20 cellular contexts compared by ENCODE assay signal in genomic region chr20:57263767-57264150, GRCh38. TPM values are rescaled to one million over a fixed set of nuclear protein-coding genes. Genes with fewer than 3 reads are reported as not detected.
A peak's percentile ranks its signal among the peaks of the same experiment; 100 is the strongest.
DNase-seq lines count a peak whose midpoint lies in the region; ATAC-seq and TF ChIP-seq lines count a peak whose summit lies in the region.
"Had no signal": no experiment of that assay in that cellular context is flagged by ENCODE, and none has a peak within 500 bp of the region (broad histone marks: within the 10 kb centered on the region; RNA-seq: fewer than 3 reads in every experiment).

No MANE protein-coding gene starts in this region.

- 30 to 36% methylated on average over 6 of the region's 6 CpGs for WGBS in thyroid gland, 2 donors

- no peaks in the 10 kb centered on the region for H3K9me2 ChIP-seq in PC-9 (ENCODE audit: insufficient read depth)

- no TSS peak for BruUV-seq in PC-9 (replicated peaks; lab: Mats Ljungman, UMichigan)

- CTCF ChIA-PET in PC-9 (lab: Charles Lee) = no interaction called here

- ATAC-seq in GM18873 (IDR thresholded peaks at IDR 0.05; ENCODE audit: low FRiP score, unreplicated experiment) = no peak
- ATAC-seq: activated CD8-positive, alpha-beta memory T cell treated with anti-CD3 and anti-CD28 coated beads, Interleukin-2, amount 10 ng/mL, durations not matched to agents 7 days and 5 days; effector memory CD8-positive, alpha-beta T cell had no signal

- no peak overlapping the region for H3K27ac ChIP-seq in iPS-18a (ENCODE audit: low read length)
- H3K27ac ChIP-seq in thyroid gland = peak overlapping the region; percentile 89 to 95 (median 91)
- H3K27ac ChIP-seq in PC-9 = no peak overlapping the region
- H3K27ac ChIP-seq: 22Rv1, brain microvascular endothelial cell, testis, WERI-Rb-1 had no signal

- no peaks in the 10 kb centered on the region for H3K9me3 ChIP-seq in iPS-18a (ENCODE audit: control insufficient read depth, low read depth, low read length)
- H3K9me3 ChIP-seq in thyroid gland = no peaks in the 10 kb centered on the region
- H3K9me3 ChIP-seq in PC-9 (ENCODE audit: insufficient read depth, low read depth) = no peaks in the 10 kb centered on the region
- H3K9me3 ChIP-seq: testis had no signal

- H3K4me1 ChIP-seq in iPS-18a (ENCODE audit: control insufficient read depth, low read depth, low read length) (peaks cover 53% of the 10 kb centered on the region), thyroid gland (peaks cover 48 to 51% of the 10 kb centered on the region in 2 donors), PC-9 (replicated peaks; ENCODE audit: insufficient read depth) (no peaks in the 10 kb centered on the region)
- H3K4me1 ChIP-seq: testis had no signal

- H3F3A ChIP-seq in PC-9 (ENCODE audit: insufficient read depth, low read depth) = no peaks in the 10 kb centered on the region

- H3K4me3 ChIP-seq in iPS-18a (ENCODE audit: low read length) (peak overlapping the region; percentile 39), thyroid gland (replicated peaks in 1 of 3) (peak overlapping the region in 2 of 3 donors; percentile 11 to 58), PC-9 (no peak overlapping the region)

- intact Hi-C loops in thyroid gland (cut with DNase I) = no loop called here
- intact Hi-C loops in PC-9 (cut with micrococcal nuclease; ENCODE audit: unreplicated experiment) = no loop called here

- POLR2A ChIA-PET in PC-9 (lab: Charles Lee; ENCODE audit: unreplicated experiment) = no interaction called here

- H3K9ac ChIP-seq in iPS-18a (ENCODE audit: low read length) = no peak overlapping the region

- H3K27me3 ChIP-seq in iPS-18a (ENCODE audit: control insufficient read depth, insufficient read depth, low read length) (peaks cover 95% of the 10 kb centered on the region), thyroid gland (no peaks in the 10 kb centered on the region), PC-9 (ENCODE audit: insufficient read depth, low read depth) (peaks cover 84% of the 10 kb centered on the region)
- H3K27me3 ChIP-seq: testis had no signal

- peak; percentile 25 for DNase-seq in NCI-H345 (lab: John Stamatoyannopoulos, UW)
- no peak for DNase-seq in NCI-H345 treated with DMSO at 0.1 percent for 48 hours (lab: John Stamatoyannopoulos, UW; ENCODE audit: unreplicated experiment)
- DNase-seq in SK-N-DZ (ENCODE audit: low spot score) = peak; percentile 68
- DNase-seq in thyroid gland = no peak
- no peak for DNase-seq in PC-9
- no peak for DNase-seq in NCI-H1417 treated with DMSO at 0.1 percent for 48 hours (lab: John Stamatoyannopoulos, UW)
- DNase-seq: activated CD8-positive, alpha-beta memory T cell treated with anti-CD3 and anti-CD28 coated beads, Interleukin-2, amount 10 ng/mL, durations not matched to agents 7 days and 5 days; activated naive CD4-positive, alpha-beta T cell treated with anti-CD3 and anti-CD28 coated beads, Interleukin-2, amount 10 ng/mL, durations not matched to agents 7 days and 5 days; brain microvascular endothelial cell; CD4-positive, alpha-beta T cell; effector memory CD8-positive, alpha-beta T cell; foreskin fibroblast; NCI-H2227 treated with DMSO at 0.1 percent for 48 hours; OCI-M1; testis; WERI-Rb-1 had no signal

- no peaks in the 10 kb centered on the region for H4K20me1 ChIP-seq in PC-9 (ENCODE audit: insufficient read depth)

- H3K79me2 ChIP-seq in PC-9 (ENCODE audit: low read depth) = no peaks in the 10 kb centered on the region

- H3K36me3 ChIP-seq in iPS-18a (ENCODE audit: control insufficient read depth, low read depth, low read length) = no peaks in the 10 kb centered on the region
- H3K36me3 ChIP-seq in thyroid gland = no peaks in the 10 kb centered on the region
- no peaks in the 10 kb centered on the region for H3K36me3 ChIP-seq in PC-9 (ENCODE audit: low read depth)
- H3K36me3 ChIP-seq: brain microvascular endothelial cell, WERI-Rb-1 had no signal

- H2AFZ ChIP-seq in PC-9 = no peak overlapping the region

- TF ChIP-seq CTCF in thyroid gland (IDR thresholded peaks at IDR 0.05) (peak in 1 of 6 experiments; percentile 26), PC-9 (conservative IDR thresholded peaks at IDR 0.05) (no peak)

- no peak for TF ChIP-seq POLR2A in thyroid gland (IDR thresholded peaks at IDR 0.05)

- H3K4me2 ChIP-seq in PC-9 = no peak overlapping the region

RNA-seq across cellular contexts. Expression of gene BMP7, which starts 2.7 kb away (rescaled TPM):
- 108 and 114 TPM in 2 replicates for polyA plus RNA-seq in SK-N-DZ (2014; cell fraction: cytosol; rRNA removed)
- polyA plus RNA-seq in SK-N-DZ (2014; cell fraction: nucleus; rRNA removed) = 42.4 and 49.9 TPM in 2 replicates
- total RNA-seq in thyroid gland = 100 to 1,000 TPM in 1 of 4 donors, 10 to 100 TPM in 3; 34.0 to 113 (median 80.2) TPM
- 0.13 and 0.60 TPM in 2 replicates for total RNA-seq in PC-9 (2021)
- total RNA-seq: activated CD8-positive, alpha-beta memory T cell treated with anti-CD3 and anti-CD28 coated beads, Interleukin-2, amount 10 ng/mL, durations not matched to agents 7 days and 5 days; CD4-positive, alpha-beta T cell had no signal
- polyA plus RNA-seq: IgD-negative memory B cell had no signal

Comparison
In these comparisons a context has a peak if more than half of its experiments do, and no peak if none do; other contexts are left out.
1. DNase-seq: peak in NCI-H345 (single experiment) and SK-N-DZ (single experiment); none in NCI-H345 treated with DMSO at 0.1 percent for 48 hours (single experiment), thyroid gland (0 of 2), PC-9 (0 of 2) and NCI-H1417 treated with DMSO at 0.1 percent for 48 hours (single experiment).
2. H3K27ac ChIP-seq: peak in thyroid gland (3 of 3); none in iPS-18a (single experiment) and PC-9 (single experiment).
3. RNA of gene BMP7, which starts 2.7 kb away (total RNA-seq): 34.0 to 113 TPM in thyroid gland; 0.13 to 0.60 TPM in PC-9; every median in the first group is over 10 times any median in the second.